Comparison of ENCODE assay signal across 16 cellular contexts in the genomic region with DNA sequence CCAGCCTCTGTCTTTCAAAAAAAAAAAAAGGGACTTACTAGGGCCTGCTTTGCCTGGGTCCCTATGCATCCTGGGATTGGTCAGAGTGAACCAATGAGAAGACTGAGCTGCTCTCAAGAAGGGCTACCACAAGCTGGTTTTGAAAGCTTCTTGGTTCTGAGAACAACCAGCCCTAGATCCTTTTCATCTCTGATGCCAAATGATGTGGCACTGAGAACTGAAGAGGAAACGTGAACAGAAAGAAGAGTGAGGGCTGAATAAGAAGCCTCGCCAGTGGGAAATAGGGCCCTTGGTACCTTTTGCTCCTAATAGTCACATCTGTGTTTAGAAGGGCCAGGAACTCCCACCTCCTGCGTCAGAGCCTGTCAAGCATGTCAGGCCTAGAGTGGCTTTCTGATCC. TPM values are rescaled to one million over a fixed set of nuclear protein-coding genes. Genes with fewer than 3 reads are reported as not detected.
DNase-seq lines count a peak whose midpoint lies in the region; ATAC-seq lines count a peak whose summit lies in the region.
"Had no signal": no experiment of that assay in that cellular context is flagged by ENCODE, and none has a peak within 500 bp of the region (broad histone marks: within the 10 kb centered on the region; RNA-seq: fewer than 3 reads in every experiment).

No MANE protein-coding gene starts in this region.

- H3K27me3 Mint-ChIP-seq in activated T-cell treated with anti-CD3 and anti-CD28 coated beads, Interleukin-2, amount 50 U/mL, for 4 hours (ENCODE audit: low read depth), result no peaks in the 10 kb centered on the region
- no peaks in the 10 kb centered on the region for H3K27me3 Mint-ChIP-seq in T-helper 2 cell treated with Interferon-gamma antibody and Interleukin-4, amounts not matched to agents 5 μg/mL and 100 μg/mL, for 36 hours (ENCODE audit: low read depth)

- no peaks in the 10 kb centered on the region for H3K9me3 Mint-ChIP-seq in activated T-cell treated with anti-CD3 and anti-CD28 coated beads, Interleukin-2, amount 50 U/mL, for 4 hours
- no peaks in the 10 kb centered on the region for H3K9me3 Mint-ChIP-seq in T-helper 2 cell treated with Interferon-gamma antibody and Interleukin-4, amounts not matched to agents 5 μg/mL and 100 μg/mL, for 36 hours
- H3K9me3 Mint-ChIP-seq in activated naive CD4-positive, alpha-beta T cell treated with anti-CD3 and anti-CD28 coated beads, Interleukin-2, amount 50 U/mL, for 72 hours, result no peaks in the 10 kb centered on the region
- H3K9me3 Mint-ChIP-seq in stimulated activated effector memory CD8-positive, alpha-beta T cell treated with anti-CD3 and anti-CD28 coated beads, Interleukin-12 subunit alpha, Interleukin-12 subunit beta, amount 100 ng/mL, for 72 hours, result no peaks in the 10 kb centered on the region

- no peak for DNase-seq in activated T-cell treated with anti-CD3 and anti-CD28 coated beads, Interleukin-2, amount 50 U/mL, for 4 hours
- DNase-seq in activated T-cell treated with anti-CD3 and anti-CD28 coated beads, Interleukin-2, amount 50 U/mL, for 1 hour, result no peak
- no peak for DNase-seq in T-helper 2 cell treated with Interferon-gamma antibody and Interleukin-4, amounts not matched to agents 5 μg/mL and 100 μg/mL, for 36 hours (ENCODE audit: low spot score)
- DNase-seq in activated naive CD4-positive, alpha-beta T cell treated with anti-CD3 and anti-CD28 coated beads, Interleukin-2, amount 50 U/mL, for 72 hours (ENCODE audit: low spot score in 2 of 2), result peak in 1 of 2 donors; percentile 42
- peak in 1 of 2 donors; percentile 56 for DNase-seq in stimulated activated effector memory CD8-positive, alpha-beta T cell treated with anti-CD3 and anti-CD28 coated beads, Interleukin-12 subunit alpha, Interleukin-12 subunit beta, amount 100 ng/mL, for 72 hours (ENCODE audit: low spot score in 2 of 2)
- DNase-seq in left ventricle myocardium superior (no peak), NCI-H226 (no peak)
- DNase-seq: activated CD8-positive, alpha-beta memory T cell treated with anti-CD3 and anti-CD28 coated beads, Interleukin-2, amount 50 U/mL, for 4 hours; amniotic stem cell; H7; MM.1S; NCI-H187 treated with DMSO at 0.1 percent for 48 hours; NCI-H446 treated with DMSO at 0.1 percent for 48 hours; right cardiac atrium; stimulated activated CD4-positive, alpha-beta T cell treated with anti-CD3 and anti-CD28 coated beads, Interleukin-15, amount 100 ng/mL, for 24 hours had no signal

- peak; percentile 49 to 66 for ATAC-seq in activated T-cell treated with anti-CD3 and anti-CD28 coated beads, Interleukin-2, amount 50 U/mL, for 4 hours
- ATAC-seq in activated naive CD4-positive, alpha-beta T cell treated with anti-CD3 and anti-CD28 coated beads, Interleukin-2, amount 50 U/mL, for 72 hours, result peak; percentile 78 to 85
- peak; percentile 84 for ATAC-seq in stimulated activated effector memory CD8-positive, alpha-beta T cell treated with anti-CD3 and anti-CD28 coated beads, Interleukin-12 subunit alpha, Interleukin-12 subunit beta, amount 100 ng/mL, for 72 hours
- ATAC-seq in left ventricle myocardium superior, result no peak
- no peak for ATAC-seq in GM18868 (IDR thresholded peaks at IDR 0.05; ENCODE audit: unreplicated experiment)

- H3K4me1 Mint-ChIP-seq in activated T-cell treated with anti-CD3 and anti-CD28 coated beads, Interleukin-2, amount 50 U/mL, for 4 hours (ENCODE audit: low read depth), result peaks cover 27% of the 10 kb centered on the region
- peaks cover 17% of the 10 kb centered on the region for H3K4me1 Mint-ChIP-seq in T-helper 2 cell treated with Interferon-gamma antibody and Interleukin-4, amounts not matched to agents 5 μg/mL and 100 μg/mL, for 36 hours (ENCODE audit: low read depth)
- peaks cover 35% of the 10 kb centered on the region for H3K4me1 Mint-ChIP-seq in stimulated activated effector memory CD8-positive, alpha-beta T cell treated with anti-CD3 and anti-CD28 coated beads, Interleukin-12 subunit alpha, Interleukin-12 subunit beta, amount 100 ng/mL, for 72 hours

- H3K4me3 Mint-ChIP-seq in activated T-cell treated with anti-CD3 and anti-CD28 coated beads, Interleukin-2, amount 50 U/mL, for 4 hours, result peak overlapping the region; percentile 53
- no peak overlapping the region for H3K4me3 Mint-ChIP-seq in T-helper 2 cell treated with Interferon-gamma antibody and Interleukin-4, amounts not matched to agents 5 μg/mL and 100 μg/mL, for 36 hours
- H3K4me3 Mint-ChIP-seq in stimulated activated effector memory CD8-positive, alpha-beta T cell treated with anti-CD3 and anti-CD28 coated beads, Interleukin-12 subunit alpha, Interleukin-12 subunit beta, amount 100 ng/mL, for 72 hours, result peak overlapping the region; percentile 63

- peak overlapping the region; percentile 65 for H3K27ac Mint-ChIP-seq in T-helper 2 cell treated with Interferon-gamma antibody and Interleukin-4, amounts not matched to agents 5 μg/mL and 100 μg/mL, for 36 hours
- H3K27ac Mint-ChIP-seq in activated naive CD4-positive, alpha-beta T cell treated with anti-CD3 and anti-CD28 coated beads, Interleukin-2, amount 50 U/mL, for 72 hours, result peak overlapping the region; percentile 79 to 99
- peak overlapping the region; percentile 97 for H3K27ac Mint-ChIP-seq in stimulated activated effector memory CD8-positive, alpha-beta T cell treated with anti-CD3 and anti-CD28 coated beads, Interleukin-12 subunit alpha, Interleukin-12 subunit beta, amount 100 ng/mL, for 72 hours

- peaks cover 25% of the 10 kb centered on the region for H3K36me3 Mint-ChIP-seq in activated T-cell treated with anti-CD3 and anti-CD28 coated beads, Interleukin-2, amount 50 U/mL, for 4 hours (ENCODE audit: insufficient read depth)
- peaks cover 23% of the 10 kb centered on the region for H3K36me3 Mint-ChIP-seq in T-helper 2 cell treated with Interferon-gamma antibody and Interleukin-4, amounts not matched to agents 5 μg/mL and 100 μg/mL, for 36 hours (ENCODE audit: low read depth)
- peaks cover 7 to 17% of the 10 kb centered on the region in 2 donors for H3K36me3 Mint-ChIP-seq in activated naive CD4-positive, alpha-beta T cell treated with anti-CD3 and anti-CD28 coated beads, Interleukin-2, amount 50 U/mL, for 72 hours
- H3K36me3 Mint-ChIP-seq in stimulated activated effector memory CD8-positive, alpha-beta T cell treated with anti-CD3 and anti-CD28 coated beads, Interleukin-12 subunit alpha, Interleukin-12 subunit beta, amount 100 ng/mL, for 72 hours, result peaks cover 52% of the 10 kb centered on the region

- intact Hi-C loops in left ventricle myocardium superior (cut with micrococcal nuclease), result loop anchor here (5.0 kb wide), 1 partner anchor 184 kb away; no protein-coding TSS in a partner anchor

RNA-seq across cellular contexts. Expression of a gene that starts 10.7 kb away (rescaled TPM):
- 10 to 100 TPM; 38.9 to 47.0 (median 40.7) TPM for total RNA-seq in activated T-cell treated with anti-CD3 and anti-CD28 coated beads, Interleukin-2, amount 50 U/mL, for 4 hours
- 10 to 100 TPM; 10.1 to 27.3 TPM for total RNA-seq in activated naive CD4-positive, alpha-beta T cell treated with anti-CD3 and anti-CD28 coated beads, Interleukin-2, amount 50 U/mL, for 72 hours
- total RNA-seq in left ventricle myocardium superior, result 45.5 TPM

RNA-seq across cellular contexts. Expression of a gene that starts 10.9 kb away (rescaled TPM):
- 10 to 100 TPM; 17.9 to 21.6 (median 17.9) TPM for total RNA-seq in activated T-cell treated with anti-CD3 and anti-CD28 coated beads, Interleukin-2, amount 50 U/mL, for 4 hours
- total RNA-seq in activated naive CD4-positive, alpha-beta T cell treated with anti-CD3 and anti-CD28 coated beads, Interleukin-2, amount 50 U/mL, for 72 hours, result 10 to 100 TPM; 28.3 to 54.2 TPM
- total RNA-seq in left ventricle myocardium superior, result 36.9 TPM

Comparison
In these comparisons a context has a peak if more than half of its experiments do, and no peak if none do; other contexts are left out.
1. ATAC-seq: peak in activated T-cell treated with anti-CD3 and anti-CD28 coated beads, Interleukin-2, amount 50 U/mL, for 4 hours (2 of 2), activated naive CD4-positive, alpha-beta T cell treated with anti-CD3 and anti-CD28 coated beads, Interleukin-2, amount 50 U/mL, for 72 hours (2 of 2) and stimulated activated effector memory CD8-positive, alpha-beta T cell treated with anti-CD3 and anti-CD28 coated beads, Interleukin-12 subunit alpha, Interleukin-12 subunit beta, amount 100 ng/mL, for 72 hours (single experiment); none in left ventricle myocardium superior (single experiment) and GM18868 (single experiment).
2. Peak in every context shown above with its lines, with median percentiles within 50 percentile points of each other: H3K27ac Mint-ChIP-seq.